25 cellular contexts compared by ENCODE assay signal in the genomic region with DNA sequence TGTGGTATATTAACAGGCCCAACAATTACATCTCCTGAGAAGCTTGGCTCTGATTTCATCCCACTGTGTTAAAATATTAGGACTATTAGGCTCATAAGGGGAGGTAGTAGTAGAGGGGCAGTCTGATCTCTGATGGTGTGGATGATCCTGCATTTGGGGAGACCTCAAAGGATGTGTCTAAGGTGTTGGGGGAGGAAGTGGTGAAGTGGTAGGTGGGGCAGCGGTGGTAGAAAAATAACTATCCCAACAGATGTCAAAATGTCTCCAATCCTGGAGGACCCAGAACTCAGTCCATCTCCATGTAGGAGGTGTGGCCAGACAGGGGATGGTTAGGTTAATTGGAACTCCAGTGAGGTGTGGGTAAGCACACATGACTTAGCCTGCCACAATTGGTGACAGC. TPM values are rescaled to one million over a fixed set of nuclear protein-coding genes. Genes with fewer than 3 reads are reported as not detected.
"Had no signal": no experiment of that assay in that cellular context is flagged by ENCODE, and none has a peak within 500 bp of the region (broad histone marks: within the 10 kb centered on the region; RNA-seq: fewer than 3 reads in every experiment).

No MANE protein-coding gene starts in this region.

- DNase-seq: MV-4-11, NCI-H1048, NCI-H1105, NCI-H1417, NCI-H1436 treated with DMSO at 0.1 percent for 48 hours, NCI-H1694, NCI-H1930, NCI-H2081, NCI-H2107, NCI-H2227 treated with DMSO at 0.1 percent for 48 hours, NCI-H524, NCI-H526 treated with DMSO at 0.1 percent for 48 hours, NCI-H748 treated with DMSO at 0.1 percent for 48 hours, Right ventricle myocardium superior, RPMI8226, SIG-M5 had no signal

- H3K4me1 ChIP-seq: SJSA1 had no signal

- H3K4me3 ChIP-seq: K562, SJSA1, SK-N-MC had no signal

- H3K9me3 ChIP-seq: SJSA1 had no signal

- ATAC-seq: K562 had no signal

- H3K4me1 Mint-ChIP-seq: IgD-negative memory B cell had no signal

- H3K36me3 ChIP-seq: SJSA1 had no signal

- FAIRE-seq: K562, RCC 7860 had no signal

- H3K9me3 Mint-ChIP-seq: IgD-negative memory B cell had no signal

- H3K4me3 Mint-ChIP-seq: IgD-negative memory B cell had no signal

- H3K27ac ChIP-seq: HL-60, SJSA1, SK-N-MC had no signal

- H3K36me3 Mint-ChIP-seq: IgD-negative memory B cell had no signal

RNA-seq across cellular contexts. Expression of a gene that starts 10.4 kb away (rescaled TPM):
- total RNA-seq: K562, LHCN-M2, MCF 10A, NCI-H460, Right ventricle myocardium superior, SJSA1 had no signal
- polyA plus RNA-seq: IgD-negative memory B cell, K562 had no signal
